19 cellular contexts compared by ENCODE assay signal in genomic region chr3:182862159-182862860, GRCh38.
"Had no signal": no experiment of that assay in that cellular context is flagged by ENCODE, and none has a peak within 500 bp of the region (broad histone marks: within the 10 kb centered on the region; RNA-seq: fewer than 3 reads in every experiment).

No MANE protein-coding gene starts in this region.

- H3K4me3 Mint-ChIP-seq: activated naive CD4-positive, alpha-beta T cell treated with anti-CD3 and anti-CD28 coated beads, Interleukin-2, amount 50 U/mL, for 24 hours; brain; central memory CD8-positive, alpha-beta T cell; memory B cell; naive thymus-derived CD8-positive, alpha-beta T cell had no signal

- H3K4me1 Mint-ChIP-seq: brain, memory B cell had no signal

- H3K9me3 Mint-ChIP-seq: activated naive CD4-positive, alpha-beta T cell treated with anti-CD3 and anti-CD28 coated beads, Interleukin-2, amount 50 U/mL, for 24 hours; brain; central memory CD8-positive, alpha-beta T cell; memory B cell; naive thymus-derived CD8-positive, alpha-beta T cell had no signal

- ATAC-seq: left ventricle myocardium superior; mucosa of descending colon; naive thymus-derived CD8-positive, alpha-beta T cell had no signal

- H3K27me3 Mint-ChIP-seq: activated naive CD4-positive, alpha-beta T cell treated with anti-CD3 and anti-CD28 coated beads, Interleukin-2, amount 50 U/mL, for 24 hours; brain; central memory CD8-positive, alpha-beta T cell; memory B cell; naive thymus-derived CD8-positive, alpha-beta T cell had no signal

- H3K27ac Mint-ChIP-seq: brain, memory B cell had no signal

- DNase-seq: activated CD4-positive, alpha-beta T cell treated with anti-CD3 and anti-CD28 coated beads for 1 hour; cortex of kidney; effector CD8-positive, alpha-beta T cell; esophagus squamous epithelium; hippocampal formation; kidney; left ventricle myocardium superior; mucosa of descending colon; naive thymus-derived CD8-positive, alpha-beta T cell; nucleus accumbens; stimulated activated CD4-positive, alpha-beta T cell treated with anti-CD3 and anti-CD28 coated beads, Interleukin-15, amount 100 ng/mL, for 24 hours; stimulated activated CD4-positive, alpha-beta T cell treated with anti-CD3 and anti-CD28 coated beads, Interleukin-4, amount 100 ng/mL, for 24 hours; stimulated activated naive CD4-positive, alpha-beta T cell treated with Interleukin-2 at 50 U/mL for 16 hours; testis; upper lobe of left lung had no signal
